ENCODE assay signal across 11 cellular contexts in the genomic region with DNA sequence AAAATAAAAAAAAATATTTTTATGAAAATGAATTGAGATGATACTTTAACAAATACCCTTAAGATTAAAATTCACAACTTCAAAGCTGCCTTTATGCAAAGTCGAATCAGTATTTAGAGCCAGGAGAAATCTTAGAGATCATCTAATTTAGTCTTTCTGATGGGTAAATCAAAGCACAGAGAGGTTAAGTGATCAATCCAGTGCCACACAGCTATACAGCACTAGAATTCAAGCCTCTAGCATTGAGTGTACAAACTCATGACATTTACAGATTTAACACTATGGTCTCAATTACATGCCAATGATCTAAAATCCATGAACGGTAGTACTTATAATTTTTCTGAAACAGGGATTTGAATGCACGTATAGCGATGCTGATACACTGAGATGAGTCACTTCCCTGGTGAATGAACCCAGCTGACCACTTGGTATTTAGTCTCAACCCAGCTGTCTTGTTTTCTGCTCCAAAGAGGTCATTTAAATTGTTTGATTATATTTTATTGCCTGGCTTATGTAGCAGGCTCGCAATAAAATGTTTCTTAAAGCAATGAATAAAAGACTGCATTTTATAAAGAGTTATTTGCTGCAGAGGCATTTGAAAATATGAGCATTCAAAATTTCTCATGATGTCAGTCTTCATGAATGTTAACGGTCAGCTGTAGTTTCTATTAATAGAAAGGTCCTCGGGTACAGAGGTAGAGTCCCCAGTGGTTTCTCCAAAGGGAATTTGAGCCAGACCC.
DNase-seq lines count a peak whose midpoint lies in the region; ATAC-seq, FAIRE-seq and TF ChIP-seq lines count a peak whose summit lies in the region.
"Had no signal": no experiment of that assay in that cellular context is flagged by ENCODE, and none has a peak within 500 bp of the region (broad histone marks: within the 10 kb centered on the region; RNA-seq: fewer than 3 reads in every experiment).

No MANE protein-coding gene starts in this region.

- intact Hi-C loops in K562 (cut with micrococcal nuclease) = no loop called here

- POLR2A ChIA-PET in K562 (lab: Yijun Ruan, JAX) = no interaction called here

- TF ChIP-seq EP300 in K562 (IDR thresholded peaks at IDR 0.05; ENCODE audit: low read length) = no peak

- CTCF ChIA-PET in K562 (lab: Yijun Ruan, JAX; ENCODE audit: low intra/inter-chr PET ratio) = no interaction called here

- H3K4me3 ChIP-seq in K562 = no peak overlapping the region

- no peaks in the 10 kb centered on the region for H3K36me3 ChIP-seq in K562 (ENCODE audit: control insufficient read depth, insufficient read depth, low read length)

- TF ChIP-seq CTCF in K562 (IDR thresholded peaks at IDR 0.05 in 2 of 3, conservative IDR thresholded peaks at IDR 0.05 in 1 of 3; ENCODE audit: insufficient read depth in 2 of 3, low read depth in 1 of 3, low read length in 3 of 3) = no peak

- BruUV-seq in K562 (replicated peaks; lab: Mats Ljungman, UMichigan) = no TSS peak

- H3K79me2 ChIP-seq in K562 (ENCODE audit: control insufficient read depth, insufficient read depth, low read length) = no peaks in the 10 kb centered on the region

- H3K9me3 ChIP-seq in K562 (replicated peaks; ENCODE audit: control insufficient read depth, insufficient read depth, low read depth, low read length) = no peaks in the 10 kb centered on the region; the same call in 1 of the 2 replicates

- no peak overlapping the region for H3K9ac ChIP-seq in K562 (ENCODE audit: insufficient read depth in 1 of 2, low read depth in 2 of 2, low read length in 2 of 2)

- 1% methylated on average over 7 of the region's 7 CpGs for WGBS in K562 (ENCODE audit: insufficient coverage, low coverage, missing lambda C conversion rate)

- no peak for ATAC-seq in K562
- no peak for ATAC-seq in HG02884 (IDR thresholded peaks at IDR 0.05; ENCODE audit: unreplicated experiment)
- ATAC-seq: left lobe of liver; stimulated activated naive B cell treated with anti-CD40 and anti-IgM and Interleukin-4, amounts not matched to agents 10 μg/mL and 1 μg/mL and 100 μg/mL, for 72 hours had no signal

- no peak for FAIRE-seq in K562 (lab: Jason Lieb, UNC)

- DNase-seq in A172 (ENCODE audit: low spot score) (peak; percentile 75), HT1080 (ENCODE audit: low read depth) (peak; percentile 57), K562 (ENCODE audit: extremely low read depth in 1 of 4, low spot score in 3 of 4) (no peak), hepatic stellate cell (ENCODE audit: low spot score) (peak; percentile 40), MV-4-11 (lab: John Stamatoyannopoulos, UW) (no peak), ecto neural progenitor cell (ENCODE audit: low spot score) (no peak), NCI-H2227 treated with DMSO at 0.1 percent for 48 hours (lab: John Stamatoyannopoulos, UW) (no peak)
- DNase-seq: NCI-H1930; stimulated activated naive B cell treated with anti-CD40 and anti-IgM and Interleukin-4, amounts not matched to agents 10 μg/mL and 1 μg/mL and 100 μg/mL, for 72 hours had no signal

- H3K27me3 ChIP-seq in K562 (ENCODE audit: control insufficient read depth in 2 of 2, insufficient read depth in 2 of 2, low read length in 2 of 2) = no peaks in the 10 kb centered on the region

- H4K20me1 ChIP-seq in K562 (replicated peaks; ENCODE audit: control insufficient read depth, insufficient read depth, low read length) = no peaks in the 10 kb centered on the region

- no peak overlapping the region for H3K27ac ChIP-seq in K562 (ENCODE audit: extremely low read depth, low read depth, low read length)

- H3K4me2 ChIP-seq in K562 (ENCODE audit: insufficient read depth, low read length) = no peak overlapping the region

- in situ Hi-C loops in K562 (cut with MboI) = no loop called here

- no peak for TF ChIP-seq RAD21 in K562 (CRISPR knock-in tag; conservative IDR thresholded peaks at IDR 0.05 in 1 of 2, IDR thresholded peaks at IDR 0.05 in 1 of 2)

- no peaks in the 10 kb centered on the region for H3K9me1 ChIP-seq in K562 (ENCODE audit: control insufficient read depth, insufficient read depth, low read length)

- TF ChIP-seq POLR2A in K562 (conservative IDR thresholded peaks at IDR 0.05) = no peak

- H3K4me1 ChIP-seq in K562 (replicated peaks in 1 of 2; ENCODE audit: control insufficient read depth in 2 of 2, insufficient read depth in 2 of 2, low read length in 2 of 2) = no peaks in the 10 kb centered on the region

- H2AFZ ChIP-seq in K562 (ENCODE audit: low read depth, low read length) = no peak overlapping the region

TF ChIP-seq in K562, 482 proteins besides CTCF, POLR2A, EP300 and RAD21:
- TF ChIP-seq, protein P1, sequence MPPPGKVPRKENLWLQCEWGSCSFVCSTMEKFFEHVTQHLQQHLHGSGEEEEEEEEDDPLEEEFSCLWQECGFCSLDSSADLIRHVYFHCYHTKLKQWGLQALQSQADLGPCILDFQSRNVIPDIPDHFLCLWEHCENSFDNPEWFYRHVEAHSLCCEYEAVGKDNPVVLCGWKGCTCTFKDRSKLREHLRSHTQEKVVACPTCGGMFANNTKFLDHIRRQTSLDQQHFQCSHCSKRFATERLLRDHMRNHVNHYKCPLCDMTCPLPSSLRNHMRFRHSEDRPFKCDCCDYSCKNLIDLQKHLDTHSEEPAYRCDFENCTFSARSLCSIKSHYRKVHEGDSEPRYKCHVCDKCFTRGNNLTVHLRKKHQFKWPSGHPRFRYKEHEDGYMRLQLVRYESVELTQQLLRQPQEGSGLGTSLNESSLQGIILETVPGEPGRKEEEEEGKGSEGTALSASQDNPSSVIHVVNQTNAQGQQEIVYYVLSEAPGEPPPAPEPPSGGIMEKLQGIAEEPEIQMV (tag; conservative IDR thresholded peaks at IDR 0.05; ENCODE audit: low read depth) = no peak
- TF ChIP-seq RBM25 (IDR thresholded peaks at IDR 0.05; ENCODE audit: low read depth, low read length, severe bottlenecking) = peak; percentile 81
- TF ChIP-seq DMBX1 (CRISPR knock-in tag; IDR thresholded peaks at IDR 0.05; ENCODE audit: borderline replicate concordance) = no peak
- TF ChIP-seq, protein P2, sequence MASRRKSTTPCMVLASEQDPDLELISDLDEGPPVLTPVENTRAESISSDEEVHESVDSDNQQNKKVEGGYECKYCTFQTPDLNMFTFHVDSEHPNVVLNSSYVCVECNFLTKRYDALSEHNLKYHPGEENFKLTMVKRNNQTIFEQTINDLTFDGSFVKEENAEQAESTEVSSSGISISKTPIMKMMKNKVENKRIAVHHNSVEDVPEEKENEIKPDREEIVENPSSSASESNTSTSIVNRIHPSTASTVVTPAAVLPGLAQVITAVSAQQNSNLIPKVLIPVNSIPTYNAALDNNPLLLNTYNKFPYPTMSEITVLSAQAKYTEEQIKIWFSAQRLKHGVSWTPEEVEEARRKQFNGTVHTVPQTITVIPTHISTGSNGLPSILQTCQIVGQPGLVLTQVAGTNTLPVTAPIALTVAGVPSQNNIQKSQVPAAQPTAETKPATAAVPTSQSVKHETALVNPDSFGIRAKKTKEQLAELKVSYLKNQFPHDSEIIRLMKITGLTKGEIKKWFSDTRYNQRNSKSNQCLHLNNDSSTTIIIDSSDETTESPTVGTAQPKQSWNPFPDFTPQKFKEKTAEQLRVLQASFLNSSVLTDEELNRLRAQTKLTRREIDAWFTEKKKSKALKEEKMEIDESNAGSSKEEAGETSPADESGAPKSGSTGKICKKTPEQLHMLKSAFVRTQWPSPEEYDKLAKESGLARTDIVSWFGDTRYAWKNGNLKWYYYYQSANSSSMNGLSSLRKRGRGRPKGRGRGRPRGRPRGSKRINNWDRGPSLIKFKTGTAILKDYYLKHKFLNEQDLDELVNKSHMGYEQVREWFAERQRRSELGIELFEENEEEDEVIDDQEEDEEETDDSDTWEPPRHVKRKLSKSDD (conservative IDR thresholded peaks at IDR 0.05; ENCODE audit: low read length) = no peak

Comparison
In these comparisons a context has a peak if more than half of its experiments do, and no peak if none do; other contexts are left out.
1. DNase-seq: peak in A172 (single experiment), HT1080 (single experiment) and hepatic stellate cell (single experiment); none in K562 (0 of 4), MV-4-11 (single experiment), ecto neural progenitor cell (single experiment) and NCI-H2227 treated with DMSO at 0.1 percent for 48 hours (single experiment).